ENCODE assay signal across 8 cellular contexts in the genomic region with DNA sequence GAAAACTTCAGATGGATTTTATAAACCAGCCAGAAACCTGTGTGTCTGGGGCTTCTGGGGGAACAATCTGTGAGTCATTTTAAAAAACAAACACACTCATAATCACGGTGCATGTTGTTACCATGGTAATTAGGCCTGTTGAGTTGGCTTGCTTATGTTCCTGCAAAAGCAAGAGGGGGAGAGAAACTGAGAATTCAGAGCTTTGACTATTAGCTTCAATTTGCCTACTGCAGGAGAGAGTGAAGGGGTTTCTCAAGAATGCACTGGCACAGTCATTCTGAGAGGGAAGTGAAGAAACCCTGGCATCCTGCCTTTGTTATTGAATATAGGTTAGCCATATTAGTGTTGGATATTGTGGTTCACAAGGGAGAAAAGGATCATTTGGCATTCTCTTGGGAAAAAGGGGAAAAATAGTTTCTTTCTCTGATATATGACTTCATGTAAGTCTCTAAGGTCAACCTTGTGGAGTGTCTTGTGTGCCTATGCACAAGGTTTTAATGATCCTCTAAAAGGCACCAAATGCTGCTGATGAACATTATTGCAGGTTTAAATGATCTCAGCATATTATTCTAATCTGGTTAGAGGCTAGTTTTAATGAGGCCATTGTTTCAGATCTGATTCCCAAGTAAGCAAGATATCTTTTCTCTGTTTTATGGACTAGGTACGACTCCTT. TPM values are rescaled to one million over a fixed set of nuclear protein-coding genes. Genes with fewer than 3 reads are reported as not detected.
DNase-seq lines count a peak whose midpoint lies in the region; ATAC-seq and TF ChIP-seq lines count a peak whose summit lies in the region.

No MANE protein-coding gene starts in this region.

- H3K9me3 ChIP-seq in DND-41 (ENCODE audit: insufficient read depth, low read length, severe bottlenecking), result no peaks in the 10 kb centered on the region
- H3K9me3 ChIP-seq in OCI-LY3 (ENCODE audit: insufficient read depth, low read length), result no peaks in the 10 kb centered on the region
- no peaks in the 10 kb centered on the region for H3K9me3 ChIP-seq in osteoblast (ENCODE audit: low read depth, low read length)

- no peak for DNase-seq in DND-41
- DNase-seq in effector memory CD8-positive, alpha-beta T cell, result no peak
- DNase-seq in osteoblast (ENCODE audit: insufficient read length, low spot score, missing footprints), result peak; percentile 58
- no peak for DNase-seq in posterior cingulate gyrus
- no peak for DNase-seq in NAMALWA (ENCODE audit: low spot score)

- no peaks in the 10 kb centered on the region for H3K9me3 Mint-ChIP-seq in effector memory CD8-positive, alpha-beta T cell

- ATAC-seq in DND-41 (ENCODE audit: insufficient read depth, low read depth) (peak; percentile 34; the same call in 1 of the 3 replicates), GM19372 (IDR thresholded peaks at IDR 0.05; ENCODE audit: low read depth, unreplicated experiment) (peak; percentile 79), HG03280 (IDR thresholded peaks at IDR 0.05; ENCODE audit: unreplicated experiment) (peak; percentile 85)
- ATAC-seq in effector memory CD8-positive, alpha-beta T cell (replicated peaks), result peak; percentile 56

- H3K4me3 Mint-ChIP-seq in effector memory CD8-positive, alpha-beta T cell, result peak overlapping the region; percentile 33 to 48

- TF ChIP-seq CTCF in DND-41 (IDR thresholded peaks at IDR 0.05; ENCODE audit: borderline replicate concordance, extremely low read depth, low read length, poor library complexity, severe bottlenecking) (no peak), OCI-LY3 (IDR thresholded peaks at IDR 0.05; ENCODE audit: low read depth, low read length) (no peak), osteoblast (IDR thresholded peaks at IDR 0.05; ENCODE audit: extremely low read depth, low read depth, low read length) (no peak)

- H3K4me2 ChIP-seq in DND-41 (ENCODE audit: insufficient read depth, low read length), result no peak overlapping the region
- peak overlapping the region; percentile 76 for H3K4me2 ChIP-seq in OCI-LY3 (ENCODE audit: low read length)
- peak overlapping the region; percentile 28 for H3K4me2 ChIP-seq in osteoblast (ENCODE audit: insufficient read depth, low read length)

- H3K79me2 ChIP-seq in DND-41 (ENCODE audit: insufficient read depth, low read length) (peaks cover 98% of the 10 kb centered on the region), OCI-LY3 (ENCODE audit: low read length) (peaks cover 74% of the 10 kb centered on the region), osteoblast (ENCODE audit: insufficient read depth, low read length) (no peaks in the 10 kb centered on the region)

- H3K4me1 Mint-ChIP-seq in effector memory CD8-positive, alpha-beta T cell (ENCODE audit: low read depth in 2 of 2), result peaks cover 58 to 65% of the 10 kb centered on the region in 2 donors

- H2AFZ ChIP-seq in DND-41 (ENCODE audit: low read depth, low read length), result no peak overlapping the region
- no peak overlapping the region for H2AFZ ChIP-seq in OCI-LY3 (ENCODE audit: low read depth, low read length)
- peak overlapping the region; percentile 41 for H2AFZ ChIP-seq in osteoblast (ENCODE audit: low read length)

- H3K4me3 ChIP-seq in DND-41 (ENCODE audit: low read depth in 1 of 2, low read length in 2 of 2) (no peak overlapping the region), OCI-LY3 (ENCODE audit: low read length) (peak overlapping the region; percentile 47), osteoblast (ENCODE audit: insufficient read depth, low read length) (no peak overlapping the region)

- H3K4me1 ChIP-seq in DND-41 (ENCODE audit: insufficient read depth, low read length) (peaks cover 34% of the 10 kb centered on the region), OCI-LY3 (ENCODE audit: low read length) (peaks cover 69% of the 10 kb centered on the region), osteoblast (ENCODE audit: insufficient read depth, low read length) (peaks cover 10% of the 10 kb centered on the region)

- intact Hi-C loops in posterior cingulate gyrus (cut with DNase I), result no loop called here

- H3K27ac Mint-ChIP-seq in effector memory CD8-positive, alpha-beta T cell, result peak overlapping the region in 1 of 2 donors; percentile 85

- no peak overlapping the region for H3K9ac ChIP-seq in DND-41 (ENCODE audit: low read depth, low read length)
- H3K9ac ChIP-seq in OCI-LY3 (ENCODE audit: low read length), result peak overlapping the region; percentile 39; the same call in 1 of the 2 replicates

- 0 out of 2 replicates have a peak overlapping the region, but pooled peaks have one; percentile 2 for H3K27ac ChIP-seq in DND-41 (ENCODE audit: low read length)
- peak overlapping the region; percentile 84 for H3K27ac ChIP-seq in OCI-LY3 (ENCODE audit: low read length)
- peak overlapping the region; percentile 68 for H3K27ac ChIP-seq in osteoblast (ENCODE audit: low read depth, low read length)

- no peaks in the 10 kb centered on the region for H3K27me3 Mint-ChIP-seq in effector memory CD8-positive, alpha-beta T cell

- peaks cover 25% of the 10 kb centered on the region for H3K36me3 ChIP-seq in DND-41 (ENCODE audit: insufficient read depth, low read length)
- peaks cover 13% of the 10 kb centered on the region for H3K36me3 ChIP-seq in OCI-LY3 (replicated peaks; ENCODE audit: low read depth, low read length)
- H3K36me3 ChIP-seq in osteoblast (ENCODE audit: insufficient read depth, low read length), result no peaks in the 10 kb centered on the region

- H4K20me1 ChIP-seq in DND-41 (ENCODE audit: insufficient read depth, low read length) (peaks cover 62% of the 10 kb centered on the region), OCI-LY3 (ENCODE audit: insufficient read depth, low read length) (no peaks in the 10 kb centered on the region), osteoblast (ENCODE audit: insufficient read depth, low read length) (no peaks in the 10 kb centered on the region)

- H3K36me3 Mint-ChIP-seq in effector memory CD8-positive, alpha-beta T cell (ENCODE audit: insufficient read depth), result peaks cover 38% of the 10 kb centered on the region

- no peaks in the 10 kb centered on the region for H3K27me3 ChIP-seq in DND-41 (ENCODE audit: insufficient read depth, low read length, poor library complexity)
- no peaks in the 10 kb centered on the region for H3K27me3 ChIP-seq in OCI-LY3 (ENCODE audit: low read depth, low read length)
- no peaks in the 10 kb centered on the region for H3K27me3 ChIP-seq in osteoblast (ENCODE audit: insufficient read depth, low read length)

RNA-seq across cellular contexts. Expression of gene GNG2, which starts 12.9 kb away (rescaled TPM):
- 7.4 and 9.8 TPM in 2 replicates for total RNA-seq in osteoblast

Comparison
In these comparisons a context has a peak if more than half of its experiments do, and no peak if none do; other contexts are left out.
1. ATAC-seq: peak in every context shown above with its lines; median percentile 85 in HG03280; 79 in GM19372; 56 in effector memory CD8-positive, alpha-beta T cell; 34 in DND-41.
2. H3K27ac ChIP-seq: peak in every context shown above with its lines; median percentile 84 in OCI-LY3; 68 in osteoblast; 2 in DND-41.